15 cellular contexts compared by ENCODE assay signal in genomic region chr2:204491528-204491927, GRCh38. TPM values are rescaled to one million over a fixed set of nuclear protein-coding genes. Genes with fewer than 3 reads are reported as not detected.
DNase-seq lines count a peak whose midpoint lies in the region; ATAC-seq and TF ChIP-seq lines count a peak whose summit lies in the region.
"Had no signal": no experiment of that assay in that cellular context is flagged by ENCODE, and none has a peak within 500 bp of the region (broad histone marks: within the 10 kb centered on the region; RNA-seq: fewer than 3 reads in every experiment).

No MANE protein-coding gene starts in this region.

- H3K4me3 ChIP-seq in PC-3 (ENCODE audit: low read length): no peak overlapping the region

- H3K27me3 ChIP-seq in PC-3 (ENCODE audit: low read length): no peaks in the 10 kb centered on the region
- peaks cover 6% of the 10 kb centered on the region for H3K27me3 ChIP-seq in CD4-positive, alpha-beta T cell (ENCODE audit: control insufficient read depth, insufficient read depth, low read length)

- no peak overlapping the region for H2AFZ ChIP-seq in PC-3 (ENCODE audit: low read length)

- intact Hi-C loops in PC-3 (cut with micrococcal nuclease): no loop called here
- intact Hi-C loops in CD4-positive, alpha-beta T cell (cut with DNase I, micrococcal nuclease): no loop called here

- H3K4me1 Mint-ChIP-seq in CD4-positive, alpha-beta T cell (ENCODE audit: low read depth): no peaks in the 10 kb centered on the region

- POLR2A ChIA-PET in PC-3 (lab: Charles Lee; ENCODE audit: unreplicated experiment): interaction anchor here (0.6 kb wide), 1 partner anchor 39 kb away, joined by 3 read pairs; no protein-coding TSS in a partner anchor
- POLR2A ChIA-PET in CD4-positive, alpha-beta T cell (lab: Charles Lee): no interaction called here

- H3K4me2 ChIP-seq in PC-3 (ENCODE audit: low read length): no peak overlapping the region

- CTCF ChIA-PET in PC-3 (lab: Charles Lee): interaction anchor here (0.7 kb wide), 1 partner anchor 21 kb away, joined by 3 read pairs; no protein-coding TSS in a partner anchor
- CTCF ChIA-PET in CD4-positive, alpha-beta T cell (lab: Charles Lee): no interaction called here

- TF ChIP-seq EP300 in Ishikawa (IDR thresholded peaks at IDR 0.05; ENCODE audit: borderline replicate concordance): peak; percentile 89

- H3K79me2 ChIP-seq in PC-3 (ENCODE audit: low read length): no peaks in the 10 kb centered on the region

- H3K36me3 Mint-ChIP-seq in CD4-positive, alpha-beta T cell (ENCODE audit: low read depth): no peaks in the 10 kb centered on the region

- H3K9me2 ChIP-seq in PC-3 (replicated peaks; ENCODE audit: low read length): no peaks in the 10 kb centered on the region

- H3K4me3 Mint-ChIP-seq in CD4-positive, alpha-beta T cell: no peak overlapping the region
- H3K4me3 Mint-ChIP-seq: activated naive CD4-positive, alpha-beta T cell treated with anti-CD3 and anti-CD28 coated beads for 36 hours had no signal

- TF ChIP-seq RAD21 in Ishikawa (IDR thresholded peaks at IDR 0.05; ENCODE audit: low read depth): no peak; the same call in 1 of the 2 replicates

- H3K9ac ChIP-seq in PC-3 (ENCODE audit: low read length): no peak overlapping the region

- H3K4me1 ChIP-seq in PC-3 (ENCODE audit: insufficient read depth, low read length): no peaks in the 10 kb centered on the region; the same call in 1 of the 2 replicates

- no peaks in the 10 kb centered on the region for H4K20me1 ChIP-seq in PC-3 (ENCODE audit: low read length)

- no TSS peak for BruUV-seq in PC-3 (replicated peaks; lab: Mats Ljungman, UMichigan)

- H3K27ac ChIP-seq in PC-3 (ENCODE audit: low read length): no peak overlapping the region
- H3K27ac ChIP-seq in CD4-positive, alpha-beta T cell (ENCODE audit: low read depth, low read length): no peak overlapping the region

- peak; percentile 50 for ATAC-seq in PC-3
- ATAC-seq in CD4-positive, alpha-beta T cell (ENCODE audit: poor library complexity): no peak

- H3K27me3 Mint-ChIP-seq in CD4-positive, alpha-beta T cell: peaks cover 9% of the 10 kb centered on the region

- peak; percentile 57 for DNase-seq in A172 (ENCODE audit: low spot score)
- DNase-seq in PC-3: peak; percentile 77
- DNase-seq in fibroblast of gingiva (ENCODE audit: low read depth): peak; percentile 44
- DNase-seq in HuH-7.5 (ENCODE audit: low spot score): no peak
- DNase-seq in AG08395 (ENCODE audit: low spot score): no peak
- DNase-seq in CD4-positive, alpha-beta T cell: no peak
- no peak for DNase-seq in activated naive CD4-positive, alpha-beta T cell (lab: John Stamatoyannopoulos, UW)
- DNase-seq: activated CD4-positive, alpha-beta T cell treated with anti-CD3 and anti-CD28 coated beads, Interleukin-2, amount 50 U/mL, for 4 hours; activated naive CD4-positive, alpha-beta T cell treated with anti-CD3 and anti-CD28 coated beads for 36 hours; cortex of kidney; midbrain; NCI-H774; retina; SW 1271 had no signal

- no peaks in the 10 kb centered on the region for H3K9me3 ChIP-seq in PC-3 (ENCODE audit: low read length)
- no peaks in the 10 kb centered on the region for H3K9me3 ChIP-seq in CD4-positive, alpha-beta T cell (ENCODE audit: control insufficient read depth, low read length)

- H3K9me3 Mint-ChIP-seq in CD4-positive, alpha-beta T cell: no peaks in the 10 kb centered on the region
- H3K9me3 Mint-ChIP-seq: activated naive CD4-positive, alpha-beta T cell treated with anti-CD3 and anti-CD28 coated beads for 36 hours had no signal

- TF ChIP-seq CTCF in PC-3 (conservative IDR thresholded peaks at IDR 0.05; ENCODE audit: low read depth, low read length): no peak
- no peak for TF ChIP-seq CTCF in CD4-positive, alpha-beta T cell (IDR thresholded peaks at IDR 0.05)

- no peak overlapping the region for H3K27ac Mint-ChIP-seq in CD4-positive, alpha-beta T cell
- H3K27ac Mint-ChIP-seq: activated naive CD4-positive, alpha-beta T cell treated with anti-CD3 and anti-CD28 coated beads for 36 hours had no signal

- no peaks in the 10 kb centered on the region for H3F3A ChIP-seq in PC-3 (ENCODE audit: low read length, unreplicated experiment)

- H3K36me3 ChIP-seq in PC-3 (ENCODE audit: low read depth, low read length): no peaks in the 10 kb centered on the region

TF ChIP-seq in Ishikawa, 13 proteins besides CTCF, POLR2A, EP300 and RAD21:
- TF ChIP-seq EGR1 (IDR thresholded peaks at IDR 0.05) (no peak), TEAD4 (IDR thresholded peaks at IDR 0.05) (peak; percentile 93), CEBPB (IDR thresholded peaks at IDR 0.05) (0 out of 2 replicates have a peak, but pooled peaks have one; percentile 4), ZBTB7A (IDR thresholded peaks at IDR 0.05; ENCODE audit: low read depth) (no peak), CREB1 (IDR thresholded peaks at IDR 0.05; ENCODE audit: low read depth) (no peak), TAF1 (IDR thresholded peaks at IDR 0.05; ENCODE audit: low read depth) (no peak), MAX (IDR thresholded peaks at IDR 0.05) (no peak; the same call in 1 of the 2 replicates), REST (IDR thresholded peaks at IDR 0.05; ENCODE audit: low read depth) (peak; percentile 26; the same call in 1 of the 2 replicates), NFIC (IDR thresholded peaks at IDR 0.05) (peak; percentile 98), TCF12 (IDR thresholded peaks at IDR 0.05; ENCODE audit: low read depth) (peak; percentile 89), FOXM1 (IDR thresholded peaks at IDR 0.05; ENCODE audit: borderline replicate concordance, low read depth) (peak; percentile 83), USF1 (IDR thresholded peaks at IDR 0.05) (no peak)

RNA-seq across cellular contexts. Expression of gene PARD3B, which starts 53.7 kb away (rescaled TPM):
- 3.7 and 5.4 TPM in 2 replicates for total RNA-seq in A172 (2014; rRNA removed; shearing (Covaris generic))
- total RNA-seq in PC-3 (2014; rRNA removed): 3.9 and 10.9 TPM in 2 replicates
- total RNA-seq in CD4-positive, alpha-beta T cell: 1 to 10 TPM in 1 of 2 experiments, under 1 TPM in 1; 0.87 to 1.9 TPM

Comparison
In these comparisons a context has a peak if more than half of its experiments do, and no peak if none do; other contexts are left out.
1. DNase-seq: peak in A172 (single experiment), PC-3 (single experiment) and fibroblast of gingiva (single experiment); none in HuH-7.5 (single experiment), AG08395 (single experiment), CD4-positive, alpha-beta T cell (0 of 10) and activated naive CD4-positive, alpha-beta T cell (0 of 4).